ENCODE assay signal across 1 cellular context in the genomic region with DNA sequence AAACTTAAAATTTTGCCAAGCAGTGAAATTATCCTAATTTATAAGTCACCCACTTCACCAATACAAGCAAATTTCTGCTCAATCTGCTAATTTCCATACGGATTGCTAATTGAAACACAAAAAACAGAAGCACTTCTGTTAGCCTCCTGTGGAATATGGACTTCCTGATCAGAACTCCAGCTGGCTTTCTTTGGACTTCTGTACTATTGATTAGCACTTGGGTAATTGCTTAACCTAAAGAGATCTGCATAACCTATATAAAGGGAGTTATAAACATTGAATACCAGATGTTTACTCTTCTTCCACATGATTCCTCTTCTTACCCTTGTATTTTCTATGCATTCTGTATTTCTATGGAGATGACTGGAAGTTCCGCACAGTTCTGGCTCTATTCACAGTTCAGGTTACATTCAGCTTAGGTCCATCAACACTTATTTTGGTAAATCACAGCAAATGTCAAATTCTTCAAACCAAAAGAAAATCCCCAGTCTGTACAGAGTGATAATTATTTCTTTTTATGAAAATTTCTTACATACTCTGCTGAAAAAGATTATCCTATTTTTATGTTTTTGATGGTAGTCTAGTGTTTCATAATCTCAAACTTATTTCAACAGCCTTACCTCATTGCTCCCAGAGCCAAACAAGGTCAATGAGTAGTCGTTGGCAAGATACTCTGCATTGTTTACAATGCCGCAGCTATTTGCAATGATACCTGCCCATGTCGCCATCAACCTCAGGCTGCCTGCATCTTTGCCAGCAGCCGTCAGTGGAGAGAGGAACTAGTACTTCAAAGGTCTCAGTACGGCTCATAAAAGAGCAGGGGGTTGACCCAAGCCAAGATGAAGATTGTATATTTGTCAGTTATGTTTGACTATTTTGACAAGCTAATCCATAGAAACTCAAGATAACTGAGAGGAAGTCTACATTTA.
TF ChIP-seq lines count a peak whose summit lies in the region.

No MANE protein-coding gene starts in this region.

TF ChIP-seq in HepG2, 621 proteins besides CTCF, POLR2A, EP300 and RAD21 (continued from another document and continues in another):
- TF ChIP-seq, protein P1, sequence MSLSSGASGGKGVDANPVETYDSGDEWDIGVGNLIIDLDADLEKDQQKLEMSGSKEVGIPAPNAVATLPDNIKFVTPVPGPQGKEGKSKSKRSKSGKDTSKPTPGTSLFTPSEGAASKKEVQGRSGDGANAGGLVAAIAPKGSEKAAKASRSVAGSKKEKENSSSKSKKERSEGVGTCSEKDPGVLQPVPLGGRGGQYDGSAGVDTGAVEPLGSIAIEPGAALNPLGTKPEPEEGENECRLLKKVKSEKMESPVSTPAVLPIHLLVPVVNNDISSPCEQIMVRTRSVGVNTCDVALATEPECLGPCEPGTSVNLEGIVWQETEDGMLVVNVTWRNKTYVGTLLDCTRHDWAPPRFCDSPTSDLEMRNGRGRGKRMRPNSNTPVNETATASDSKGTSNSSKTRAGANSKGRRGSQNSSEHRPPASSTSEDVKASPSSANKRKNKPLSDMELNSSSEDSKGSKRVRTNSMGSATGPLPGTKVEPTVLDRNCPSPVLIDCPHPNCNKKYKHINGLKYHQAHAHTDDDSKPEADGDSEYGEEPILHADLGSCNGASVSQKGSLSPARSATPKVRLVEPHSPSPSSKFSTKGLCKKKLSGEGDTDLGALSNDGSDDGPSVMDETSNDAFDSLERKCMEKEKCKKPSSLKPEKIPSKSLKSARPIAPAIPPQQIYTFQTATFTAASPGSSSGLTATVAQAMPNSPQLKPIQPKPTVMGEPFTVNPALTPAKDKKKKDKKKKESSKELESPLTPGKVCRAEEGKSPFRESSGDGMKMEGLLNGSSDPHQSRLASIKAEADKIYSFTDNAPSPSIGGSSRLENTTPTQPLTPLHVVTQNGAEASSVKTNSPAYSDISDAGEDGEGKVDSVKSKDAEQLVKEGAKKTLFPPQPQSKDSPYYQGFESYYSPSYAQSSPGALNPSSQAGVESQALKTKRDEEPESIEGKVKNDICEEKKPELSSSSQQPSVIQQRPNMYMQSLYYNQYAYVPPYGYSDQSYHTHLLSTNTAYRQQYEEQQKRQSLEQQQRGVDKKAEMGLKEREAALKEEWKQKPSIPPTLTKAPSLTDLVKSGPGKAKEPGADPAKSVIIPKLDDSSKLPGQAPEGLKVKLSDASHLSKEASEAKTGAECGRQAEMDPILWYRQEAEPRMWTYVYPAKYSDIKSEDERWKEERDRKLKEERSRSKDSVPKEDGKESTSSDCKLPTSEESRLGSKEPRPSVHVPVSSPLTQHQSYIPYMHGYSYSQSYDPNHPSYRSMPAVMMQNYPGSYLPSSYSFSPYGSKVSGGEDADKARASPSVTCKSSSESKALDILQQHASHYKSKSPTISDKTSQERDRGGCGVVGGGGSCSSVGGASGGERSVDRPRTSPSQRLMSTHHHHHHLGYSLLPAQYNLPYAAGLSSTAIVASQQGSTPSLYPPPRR (CRISPR knock-in tag; IDR thresholded peaks at IDR 0.05; ENCODE audit: borderline replicate concordance), result no peak
- TF ChIP-seq MED1 (CRISPR knock-in tag; IDR thresholded peaks at IDR 0.05) (0 out of 2 replicates have a peak, but pooled peaks have one; percentile 22), TBL1XR1 (IDR thresholded peaks at IDR 0.05; ENCODE audit: borderline replicate concordance, low read length, partially characterized antibody) (peak; percentile 53), ZNF549 (CRISPR knock-in tag; IDR thresholded peaks at IDR 0.05) (no peak), RBM22 (optimal IDR thresholded peaks at IDR 0.05; ENCODE audit: low read length) (no peak), FOXA3 (CRISPR knock-in tag; IDR thresholded peaks at IDR 0.05) (peak; percentile 89), CCDC6 (CRISPR knock-in tag; IDR thresholded peaks at IDR 0.05) (peak; percentile 22; the same call in 1 of the 2 replicates), NFKBIZ (CRISPR knock-in tag; IDR thresholded peaks at IDR 0.05) (0 out of 2 replicates have a peak, but pooled peaks have one; percentile 43), SIN3B (IDR thresholded peaks at IDR 0.05; ENCODE audit: low read length) (no peak)
- TF ChIP-seq, protein P2, sequence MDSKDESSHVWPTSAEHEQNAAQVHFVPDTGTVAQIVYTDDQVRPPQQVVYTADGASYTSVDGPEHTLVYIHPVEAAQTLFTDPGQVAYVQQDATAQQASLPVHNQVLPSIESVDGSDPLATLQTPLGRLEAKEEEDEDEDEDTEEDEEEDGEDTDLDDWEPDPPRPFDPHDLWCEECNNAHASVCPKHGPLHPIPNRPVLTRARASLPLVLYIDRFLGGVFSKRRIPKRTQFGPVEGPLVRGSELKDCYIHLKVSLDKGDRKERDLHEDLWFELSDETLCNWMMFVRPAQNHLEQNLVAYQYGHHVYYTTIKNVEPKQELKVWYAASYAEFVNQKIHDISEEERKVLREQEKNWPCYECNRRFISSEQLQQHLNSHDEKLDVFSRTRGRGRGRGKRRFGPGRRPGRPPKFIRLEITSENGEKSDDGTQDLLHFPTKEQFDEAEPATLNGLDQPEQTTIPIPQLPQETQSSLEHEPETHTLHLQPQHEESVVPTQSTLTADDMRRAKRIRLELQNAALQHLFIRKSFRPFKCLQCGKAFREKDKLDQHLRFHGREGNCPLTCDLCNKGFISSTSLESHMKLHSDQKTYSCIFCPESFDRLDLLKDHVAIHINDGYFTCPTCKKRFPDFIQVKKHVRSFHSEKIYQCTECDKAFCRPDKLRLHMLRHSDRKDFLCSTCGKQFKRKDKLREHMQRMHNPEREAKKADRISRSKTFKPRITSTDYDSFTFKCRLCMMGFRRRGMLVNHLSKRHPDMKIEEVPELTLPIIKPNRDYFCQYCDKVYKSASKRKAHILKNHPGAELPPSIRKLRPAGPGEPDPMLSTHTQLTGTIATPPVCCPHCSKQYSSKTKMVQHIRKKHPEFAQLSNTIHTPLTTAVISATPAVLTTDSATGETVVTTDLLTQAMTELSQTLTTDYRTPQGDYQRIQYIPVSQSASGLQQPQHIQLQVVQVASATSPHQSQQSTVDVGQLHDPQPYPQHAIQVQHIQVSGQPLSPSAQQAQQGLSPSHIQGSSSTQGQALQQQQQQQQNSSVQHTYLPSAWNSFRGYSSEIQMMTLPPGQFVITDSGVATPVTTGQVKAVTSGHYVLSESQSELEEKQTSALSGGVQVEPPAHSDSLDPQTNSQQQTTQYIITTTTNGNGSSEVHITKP (CRISPR knock-in tag; IDR thresholded peaks at IDR 0.05; ENCODE audit: low read depth), result no peak
- TF ChIP-seq, protein P3, sequence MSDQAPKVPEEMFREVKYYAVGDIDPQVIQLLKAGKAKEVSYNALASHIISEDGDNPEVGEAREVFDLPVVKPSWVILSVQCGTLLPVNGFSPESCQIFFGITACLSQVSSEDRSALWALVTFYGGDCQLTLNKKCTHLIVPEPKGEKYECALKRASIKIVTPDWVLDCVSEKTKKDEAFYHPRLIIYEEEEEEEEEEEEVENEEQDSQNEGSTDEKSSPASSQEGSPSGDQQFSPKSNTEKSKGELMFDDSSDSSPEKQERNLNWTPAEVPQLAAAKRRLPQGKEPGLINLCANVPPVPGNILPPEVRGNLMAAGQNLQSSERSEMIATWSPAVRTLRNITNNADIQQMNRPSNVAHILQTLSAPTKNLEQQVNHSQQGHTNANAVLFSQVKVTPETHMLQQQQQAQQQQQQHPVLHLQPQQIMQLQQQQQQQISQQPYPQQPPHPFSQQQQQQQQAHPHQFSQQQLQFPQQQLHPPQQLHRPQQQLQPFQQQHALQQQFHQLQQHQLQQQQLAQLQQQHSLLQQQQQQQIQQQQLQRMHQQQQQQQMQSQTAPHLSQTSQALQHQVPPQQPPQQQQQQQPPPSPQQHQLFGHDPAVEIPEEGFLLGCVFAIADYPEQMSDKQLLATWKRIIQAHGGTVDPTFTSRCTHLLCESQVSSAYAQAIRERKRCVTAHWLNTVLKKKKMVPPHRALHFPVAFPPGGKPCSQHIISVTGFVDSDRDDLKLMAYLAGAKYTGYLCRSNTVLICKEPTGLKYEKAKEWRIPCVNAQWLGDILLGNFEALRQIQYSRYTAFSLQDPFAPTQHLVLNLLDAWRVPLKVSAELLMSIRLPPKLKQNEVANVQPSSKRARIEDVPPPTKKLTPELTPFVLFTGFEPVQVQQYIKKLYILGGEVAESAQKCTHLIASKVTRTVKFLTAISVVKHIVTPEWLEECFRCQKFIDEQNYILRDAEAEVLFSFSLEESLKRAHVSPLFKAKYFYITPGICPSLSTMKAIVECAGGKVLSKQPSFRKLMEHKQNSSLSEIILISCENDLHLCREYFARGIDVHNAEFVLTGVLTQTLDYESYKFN (CRISPR knock-in tag; conservative IDR thresholded peaks at IDR 0.05), result peak; percentile 65
- TF ChIP-seq, protein P4, sequence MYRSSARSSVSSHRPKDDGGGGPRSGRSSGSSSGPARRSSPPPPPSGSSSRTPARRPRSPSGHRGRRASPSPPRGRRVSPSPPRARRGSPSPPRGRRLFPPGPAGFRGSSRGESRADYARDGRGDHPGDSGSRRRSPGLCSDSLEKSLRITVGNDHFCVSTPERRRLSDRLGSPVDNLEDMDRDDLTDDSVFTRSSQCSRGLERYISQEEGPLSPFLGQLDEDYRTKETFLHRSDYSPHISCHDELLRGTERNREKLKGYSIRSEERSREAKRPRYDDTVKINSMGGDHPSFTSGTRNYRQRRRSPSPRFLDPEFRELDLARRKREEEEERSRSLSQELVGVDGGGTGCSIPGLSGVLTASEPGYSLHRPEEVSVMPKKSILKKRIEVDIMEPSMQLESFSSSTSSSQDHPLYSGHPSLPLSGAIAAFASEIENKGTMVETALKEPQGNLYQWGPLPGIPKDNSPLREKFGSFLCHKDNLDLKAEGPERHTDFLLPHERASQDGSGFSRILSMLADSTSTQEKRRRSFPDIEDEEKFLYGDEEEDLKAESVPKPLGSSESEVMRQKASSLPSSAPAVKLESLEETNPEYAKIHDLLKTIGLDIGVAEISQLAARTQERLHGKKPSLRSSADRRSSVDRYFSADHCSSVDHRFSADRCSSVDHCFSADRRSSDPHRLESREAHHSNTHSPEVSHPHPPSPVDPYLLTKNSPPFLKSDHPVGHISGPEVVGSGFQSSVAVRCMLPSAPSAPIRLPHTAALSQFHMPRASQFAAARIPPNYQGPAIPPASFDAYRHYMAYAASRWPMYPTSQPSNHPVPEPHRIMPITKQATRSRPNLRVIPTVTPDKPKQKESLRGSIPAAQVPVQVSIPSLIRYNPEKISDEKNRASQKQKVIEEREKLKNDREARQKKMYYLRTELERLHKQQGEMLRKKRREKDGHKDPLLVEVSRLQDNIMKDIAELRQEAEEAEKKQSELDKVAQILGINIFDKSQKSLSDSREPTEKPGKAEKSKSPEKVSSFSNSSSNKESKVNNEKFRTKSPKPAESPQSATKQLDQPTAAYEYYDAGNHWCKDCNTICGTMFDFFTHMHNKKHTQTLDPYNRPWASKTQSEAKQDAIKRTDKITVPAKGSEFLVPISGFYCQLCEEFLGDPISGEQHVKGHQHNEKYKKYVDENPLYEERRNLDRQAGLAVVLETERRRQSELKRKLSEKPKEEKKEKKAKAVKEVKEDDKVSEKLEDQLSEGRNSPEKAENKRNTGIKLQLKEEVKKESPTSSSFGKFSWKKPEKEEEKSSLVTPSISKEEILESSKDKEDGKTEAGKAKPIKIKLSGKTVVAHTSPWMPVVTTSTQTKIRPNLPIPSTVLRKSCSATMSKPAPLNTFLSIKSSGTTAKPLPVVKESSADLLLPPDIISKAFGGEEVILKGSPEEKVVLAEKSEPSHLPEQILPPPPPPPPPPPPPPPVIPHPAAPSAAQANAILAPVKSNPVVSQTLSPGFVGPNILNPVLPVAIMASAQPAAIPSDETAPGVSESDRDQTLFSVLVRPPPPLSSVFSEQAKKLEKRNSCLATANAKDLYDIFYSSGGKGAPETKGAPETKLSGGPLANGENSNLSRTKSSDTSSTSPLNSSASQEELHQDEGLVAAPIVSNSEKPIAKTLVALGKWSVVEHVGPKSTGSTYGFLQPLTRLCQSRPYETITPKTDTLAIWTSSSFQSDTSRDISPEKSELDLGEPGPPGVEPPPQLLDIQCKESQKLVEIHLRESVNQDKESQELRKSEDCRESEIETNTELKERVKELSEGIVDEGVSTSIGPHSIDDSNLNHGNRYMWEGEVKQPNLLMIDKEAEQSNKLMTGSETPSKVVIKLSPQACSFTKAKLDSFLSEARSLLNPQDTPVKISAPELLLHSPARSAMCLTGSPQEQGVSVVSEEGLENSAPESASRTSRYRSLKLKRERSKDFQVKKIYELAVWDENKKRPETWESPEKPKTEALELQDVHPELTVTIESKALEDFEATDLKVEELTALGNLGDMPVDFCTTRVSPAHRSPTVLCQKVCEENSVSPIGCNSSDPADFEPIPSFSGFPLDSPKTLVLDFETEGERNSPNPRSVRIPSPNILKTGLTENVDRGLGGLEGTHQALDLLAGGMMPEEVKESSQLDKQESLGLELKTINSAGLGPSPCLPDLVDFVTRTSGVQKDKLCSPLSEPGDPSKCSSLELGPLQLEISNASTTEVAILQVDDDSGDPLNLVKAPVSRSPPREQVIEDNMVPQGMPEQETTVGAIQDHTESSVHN (CRISPR knock-in tag; IDR thresholded peaks at IDR 0.05), result no peak
- TF ChIP-seq, protein P5, sequence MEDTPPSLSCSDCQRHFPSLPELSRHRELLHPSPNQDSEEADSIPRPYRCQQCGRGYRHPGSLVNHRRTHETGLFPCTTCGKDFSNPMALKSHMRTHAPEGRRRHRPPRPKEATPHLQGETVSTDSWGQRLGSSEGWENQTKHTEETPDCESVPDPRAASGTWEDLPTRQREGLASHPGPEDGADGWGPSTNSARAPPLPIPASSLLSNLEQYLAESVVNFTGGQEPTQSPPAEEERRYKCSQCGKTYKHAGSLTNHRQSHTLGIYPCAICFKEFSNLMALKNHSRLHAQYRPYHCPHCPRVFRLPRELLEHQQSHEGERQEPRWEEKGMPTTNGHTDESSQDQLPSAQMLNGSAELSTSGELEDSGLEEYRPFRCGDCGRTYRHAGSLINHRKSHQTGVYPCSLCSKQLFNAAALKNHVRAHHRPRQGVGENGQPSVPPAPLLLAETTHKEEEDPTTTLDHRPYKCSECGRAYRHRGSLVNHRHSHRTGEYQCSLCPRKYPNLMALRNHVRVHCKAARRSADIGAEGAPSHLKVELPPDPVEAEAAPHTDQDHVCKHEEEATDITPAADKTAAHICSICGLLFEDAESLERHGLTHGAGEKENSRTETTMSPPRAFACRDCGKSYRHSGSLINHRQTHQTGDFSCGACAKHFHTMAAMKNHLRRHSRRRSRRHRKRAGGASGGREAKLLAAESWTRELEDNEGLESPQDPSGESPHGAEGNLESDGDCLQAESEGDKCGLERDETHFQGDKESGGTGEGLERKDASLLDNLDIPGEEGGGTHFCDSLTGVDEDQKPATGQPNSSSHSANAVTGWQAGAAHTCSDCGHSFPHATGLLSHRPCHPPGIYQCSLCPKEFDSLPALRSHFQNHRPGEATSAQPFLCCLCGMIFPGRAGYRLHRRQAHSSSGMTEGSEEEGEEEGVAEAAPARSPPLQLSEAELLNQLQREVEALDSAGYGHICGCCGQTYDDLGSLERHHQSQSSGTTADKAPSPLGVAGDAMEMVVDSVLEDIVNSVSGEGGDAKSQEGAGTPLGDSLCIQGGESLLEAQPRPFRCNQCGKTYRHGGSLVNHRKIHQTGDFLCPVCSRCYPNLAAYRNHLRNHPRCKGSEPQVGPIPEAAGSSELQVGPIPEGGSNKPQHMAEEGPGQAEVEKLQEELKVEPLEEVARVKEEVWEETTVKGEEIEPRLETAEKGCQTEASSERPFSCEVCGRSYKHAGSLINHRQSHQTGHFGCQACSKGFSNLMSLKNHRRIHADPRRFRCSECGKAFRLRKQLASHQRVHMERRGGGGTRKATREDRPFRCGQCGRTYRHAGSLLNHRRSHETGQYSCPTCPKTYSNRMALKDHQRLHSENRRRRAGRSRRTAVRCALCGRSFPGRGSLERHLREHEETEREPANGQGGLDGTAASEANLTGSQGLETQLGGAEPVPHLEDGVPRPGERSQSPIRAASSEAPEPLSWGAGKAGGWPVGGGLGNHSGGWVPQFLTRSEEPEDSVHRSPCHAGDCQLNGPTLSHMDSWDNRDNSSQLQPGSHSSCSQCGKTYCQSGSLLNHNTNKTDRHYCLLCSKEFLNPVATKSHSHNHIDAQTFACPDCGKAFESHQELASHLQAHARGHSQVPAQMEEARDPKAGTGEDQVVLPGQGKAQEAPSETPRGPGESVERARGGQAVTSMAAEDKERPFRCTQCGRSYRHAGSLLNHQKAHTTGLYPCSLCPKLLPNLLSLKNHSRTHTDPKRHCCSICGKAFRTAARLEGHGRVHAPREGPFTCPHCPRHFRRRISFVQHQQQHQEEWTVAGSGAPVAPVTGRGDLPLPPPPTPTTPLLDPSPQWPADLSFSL (CRISPR knock-in tag; IDR thresholded peaks at IDR 0.05), result no peak
